33 cellular contexts compared by ENCODE assay signal in the genomic region with DNA sequence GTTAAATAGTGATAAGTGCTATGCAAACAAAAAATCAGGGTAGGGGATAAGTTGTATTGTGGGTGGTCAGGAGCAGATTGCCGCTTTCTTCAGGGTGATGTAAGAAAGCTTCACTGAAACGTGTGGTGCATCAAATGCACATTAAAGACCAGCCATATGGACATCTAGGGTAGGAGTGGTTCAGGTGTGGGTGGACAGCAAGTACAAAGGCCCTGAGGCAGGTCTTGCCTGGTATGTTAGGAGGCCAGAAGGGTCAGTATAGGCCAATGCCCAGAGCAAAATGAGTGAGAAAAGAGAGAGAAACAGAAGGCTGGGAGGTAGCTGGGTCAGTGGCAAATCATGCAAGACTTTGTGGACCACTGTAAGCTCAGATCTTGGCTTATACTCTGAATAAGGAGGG. TPM values are rescaled to one million over a fixed set of nuclear protein-coding genes. Genes with fewer than 3 reads are reported as not detected.
"Had no signal": no experiment of that assay in that cellular context is flagged by ENCODE, and none has a peak within 500 bp of the region (broad histone marks: within the 10 kb centered on the region; RNA-seq: fewer than 3 reads in every experiment).

No MANE protein-coding gene starts in this region.

- H3K4me2 ChIP-seq: smooth muscle cell had no signal

- H3K79me2 ChIP-seq: parathyroid adenoma had no signal

- FAIRE-seq: islet of Langerhans, kidney had no signal

- H2AFZ ChIP-seq: parathyroid adenoma had no signal

- H3K27ac ChIP-seq: left lung, lower lobe of right lung, neutrophil, parathyroid adenoma, psoas muscle, right lobe of liver, tibial nerve had no signal

- H3K9ac ChIP-seq: parathyroid adenoma had no signal

- DNase-seq: immature natural killer cell; kidney; left colon; left lung; lower lobe of right lung; mammary epithelial cell; mesenchymal stem cell; naive thymus-derived CD8-positive, alpha-beta T cell; occipital lobe; psoas muscle; right lobe of liver; stimulated activated CD4-positive, alpha-beta T cell treated with anti-CD3 and anti-CD28 coated beads, Interleukin-1b, Interleukin-23, amount 100 ng/mL, for 48 hours; stimulated activated CD4-positive, alpha-beta T cell treated with anti-CD3 and anti-CD28 coated beads, Interleukin-2, amount 100 ng/mL, for 48 hours; stimulated activated CD4-positive, alpha-beta T cell treated with anti-CD3 and anti-CD28 coated beads, Interleukin-4, amount 100 ng/mL, for 4 hours; stimulated activated CD8-positive, alpha-beta memory T cell treated with anti-CD3 and anti-CD28 coated beads, Interleukin-4, amount 100 ng/mL, for 48 hours; stimulated activated naive CD4-positive, alpha-beta T cell treated with Interleukin-2 at 50 U/mL for 16 hours; stimulated activated naive CD8-positive, alpha-beta T cell treated with anti-CD3 and anti-CD28 coated beads, Interleukin-15, amount 100 ng/mL, for 72 hours; substantia nigra; uterus had no signal

- H3K27me3 ChIP-seq: right lobe of liver, tibial nerve, uterus had no signal

- H3K36me3 ChIP-seq: left lung, lower lobe of right lung, neutrophil, right lobe of liver, tibial nerve, uterus had no signal

- ATAC-seq: naive thymus-derived CD8-positive, alpha-beta T cell; psoas muscle; right lobe of liver; stimulated activated memory B cell treated with anti-CD40 and anti-IgM and Interleukin-4, amounts not matched to agents 10 μg/mL and 1 μg/mL and 100 μg/mL, for 72 hours; stimulated activated naive CD8-positive, alpha-beta T cell treated with anti-CD3 and anti-CD28 coated beads, Interleukin-15, amount 100 ng/mL, for 72 hours had no signal

- H3K9me3 ChIP-seq: left lung, lower lobe of right lung, neutrophil, psoas muscle, right lobe of liver, tibial nerve, uterus had no signal

- H3K4me3 ChIP-seq: left lung, lower lobe of right lung, psoas muscle, right lobe of liver, smooth muscle cell, tibial nerve, uterus had no signal

- H3K4me1 ChIP-seq: left lung, lower lobe of right lung, parathyroid adenoma, psoas muscle, right lobe of liver had no signal

RNA-seq across cellular contexts. Expression of a gene that starts 25.6 kb away (rescaled TPM):
- total RNA-seq: kidney; left colon; left lung; liver; lower lobe of right lung; mammary epithelial cell; mucosa of gallbladder; naive thymus-derived CD8-positive, alpha-beta T cell; occipital lobe; osteocyte; posterior vena cava; psoas muscle; right lobe of liver; skeletal muscle tissue; smooth muscle cell; temporal lobe; tibial nerve; ureter; uterus had no signal
- polyA plus RNA-seq: immature natural killer cell; liver; mammary epithelial cell; naive thymus-derived CD8-positive, alpha-beta T cell; psoas muscle; smooth muscle cell; thymus had no signal
